23 cellular contexts compared by ENCODE assay signal in the genomic region with DNA sequence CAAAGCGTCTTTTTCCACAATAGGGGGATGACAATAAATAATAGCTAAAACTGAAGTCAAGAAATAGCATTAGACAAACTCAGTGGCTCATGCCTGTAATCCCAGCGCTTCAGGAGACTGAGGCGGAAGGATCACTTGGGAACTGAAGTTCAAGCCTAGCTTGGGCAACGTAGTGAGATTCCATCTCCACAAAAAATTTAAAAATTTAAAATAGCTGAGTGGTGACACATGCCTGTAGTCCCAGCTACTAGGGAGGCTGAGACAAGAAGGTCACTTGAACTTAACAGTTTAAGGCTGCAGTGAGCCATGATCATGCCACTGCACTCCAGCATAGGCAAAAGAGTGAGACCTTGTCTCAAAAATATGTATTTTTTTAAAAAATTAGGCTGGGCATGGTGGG.
A peak's percentile ranks its signal among the peaks of the same experiment; 100 is the strongest.
DNase-seq lines count a peak whose midpoint lies in the region; ATAC-seq lines count a peak whose summit lies in the region.
"Had no signal": no experiment of that assay in that cellular context is flagged by ENCODE, and none has a peak within 500 bp of the region (broad histone marks: within the 10 kb centered on the region; RNA-seq: fewer than 3 reads in every experiment).

No MANE protein-coding gene starts in this region.

- no peaks in the 10 kb centered on the region for H3K36me3 ChIP-seq in mesendoderm (ENCODE audit: control insufficient read depth, insufficient read depth, low read length)
- peaks cover 2 to 3% of the 10 kb centered on the region in 2 experiments for H3K36me3 ChIP-seq in trophoblast cell (ENCODE audit: control insufficient read depth in 1 of 2, insufficient read depth in 2 of 2, low read length in 2 of 2)
- H3K36me3 ChIP-seq: BE2C, BLaER1 had no signal

- no peak overlapping the region for H4K8ac ChIP-seq in mesendoderm (ENCODE audit: low read depth, low read length)
- no peak overlapping the region for H4K8ac ChIP-seq in trophoblast cell (ENCODE audit: low read depth, low read length)

- H3K79me2 ChIP-seq in mesendoderm (ENCODE audit: control insufficient read depth, insufficient read depth, low read length) (no peaks in the 10 kb centered on the region), trophoblast cell (ENCODE audit: control insufficient read depth, insufficient read depth, low read length, poor library complexity) (no peaks in the 10 kb centered on the region)

- H3K18ac ChIP-seq in mesendoderm (ENCODE audit: low read length) (peak overlapping the region; percentile 60), trophoblast cell (ENCODE audit: low read length) (no peak overlapping the region)

- H4K91ac ChIP-seq in trophoblast cell (ENCODE audit: low read depth, low read length), result no peak overlapping the region

- no CpG with 5 or more reads among the region's 4 CpGs for WGBS in mesendoderm (ENCODE audit: extremely low coverage, insufficient coverage, low lambda C conversion rate)
- no CpG with 5 or more reads among the region's 4 CpGs for WGBS in trophoblast cell (ENCODE audit: extremely low coverage, insufficient coverage, insufficient read length)

- no peak overlapping the region for H2AFZ ChIP-seq in trophoblast cell (ENCODE audit: insufficient read depth, low read length, poor library complexity)

- H3K27me3 ChIP-seq in mesendoderm (ENCODE audit: insufficient read depth, low read length, poor library complexity), result no peaks in the 10 kb centered on the region
- no peaks in the 10 kb centered on the region for H3K27me3 ChIP-seq in trophoblast cell (ENCODE audit: insufficient read depth, low read length)
- H3K27me3 ChIP-seq: BE2C, BLaER1 had no signal

- no peak overlapping the region for H3K4ac ChIP-seq in mesendoderm (ENCODE audit: low read depth, low read length)
- H3K4ac ChIP-seq in trophoblast cell (ENCODE audit: low read depth, low read length), result no peak overlapping the region

- H2AK5ac ChIP-seq in mesendoderm (ENCODE audit: low read length) (no peak overlapping the region), trophoblast cell (ENCODE audit: low read length) (no peak overlapping the region)

- H4K12ac ChIP-seq in trophoblast cell (ENCODE audit: low read depth, low read length), result no peak overlapping the region

- H3K56ac ChIP-seq in mesendoderm (ENCODE audit: low read length), result no peak overlapping the region

- no peak overlapping the region for H3K9ac ChIP-seq in mesendoderm (ENCODE audit: low read length)
- H3K9ac ChIP-seq in trophoblast cell (ENCODE audit: low read length), result no peak overlapping the region
- H3K9ac ChIP-seq: BLaER1 had no signal

- H2BK120ac ChIP-seq in mesendoderm (ENCODE audit: low read depth, low read length), result no peak overlapping the region
- H2BK120ac ChIP-seq in trophoblast cell (ENCODE audit: insufficient read depth, low read length, poor library complexity), result no peak overlapping the region

- H3K14ac ChIP-seq in trophoblast cell (ENCODE audit: low read length), result no peak overlapping the region

- H2BK15ac ChIP-seq in mesendoderm (replicated peaks; ENCODE audit: low read depth), result no peak overlapping the region

- peaks cover 6% of the 10 kb centered on the region for H3K9me3 ChIP-seq in trophoblast cell (ENCODE audit: insufficient read depth, low read depth, low read length)
- H3K9me3 ChIP-seq: BE2C had no signal

- H3K23ac ChIP-seq in mesendoderm (ENCODE audit: low read length), result no peak overlapping the region
- H3K23ac ChIP-seq in trophoblast cell (ENCODE audit: low read length), result no peak overlapping the region

- no peak for ATAC-seq in GM18511 (IDR thresholded peaks at IDR 0.05; ENCODE audit: unreplicated experiment)
- ATAC-seq: A549, GM12878 had no signal

- no peaks in the 10 kb centered on the region for H3K4me1 ChIP-seq in mesendoderm (ENCODE audit: control insufficient read depth, low read depth, low read length)
- no peaks in the 10 kb centered on the region for H3K4me1 ChIP-seq in trophoblast cell (ENCODE audit: control insufficient read depth in 1 of 2, insufficient read depth in 2 of 2, low read length in 2 of 2)
- H3K4me1 ChIP-seq: A549, BE2C, BLaER1 had no signal

- no peak overlapping the region for H3K4me3 ChIP-seq in mesendoderm (ENCODE audit: low read length)
- H3K4me3 ChIP-seq in trophoblast cell (ENCODE audit: low read depth, low read length), result no peak overlapping the region
- H3K4me3 ChIP-seq: A549, BLaER1, GM12878 had no signal

- H2BK12ac ChIP-seq in trophoblast cell (ENCODE audit: low read length), result no peak overlapping the region

- H3K27ac ChIP-seq in mesendoderm (ENCODE audit: low read depth, low read length), result no peak overlapping the region
- H3K27ac ChIP-seq in trophoblast cell (ENCODE audit: low read depth, low read length), result no peak overlapping the region
- H3K27ac ChIP-seq: A549, BLaER1 had no signal

- no peaks in the 10 kb centered on the region for H3K79me1 ChIP-seq in mesendoderm (ENCODE audit: low read length)
- no peaks in the 10 kb centered on the region for H3K79me1 ChIP-seq in trophoblast cell (ENCODE audit: low read length)

- peak; percentile 13 for DNase-seq in M059J (ENCODE audit: low read depth)
- no peak for DNase-seq in mesendoderm
- DNase-seq in trophoblast cell, result peak; percentile 56 to 87
- DNase-seq in AG08396 (ENCODE audit: low spot score), result no peak
- DNase-seq in stimulated activated CD4-positive, alpha-beta T cell treated with anti-CD3 and anti-CD28 coated beads, Interleukin-1b, Interleukin-23, amount 100 ng/mL, for 48 hours, result no peak
- DNase-seq in NCI-H187 (lab: John Stamatoyannopoulos, UW), result no peak
- DNase-seq: BE2C; C1 segment of cervical spinal cord; CD4-positive, alpha-beta memory T cell; CD4-positive, CD25-positive, alpha-beta regulatory T cell; CD8-positive, alpha-beta memory T cell; COR-L47; DMS 273 treated with DMSO at 0.1 percent for 48 hours; DMS153; DMS53; DMS79; DND-41; EL; GDM1 had no signal

- H3K4me2 ChIP-seq in mesendoderm (ENCODE audit: low read length), result no peak overlapping the region
- H3K4me2 ChIP-seq in trophoblast cell (ENCODE audit: low read length), result no peak overlapping the region
- H3K4me2 ChIP-seq: A549, BLaER1 had no signal

- H4K5ac ChIP-seq in mesendoderm (ENCODE audit: low read length), result no peak overlapping the region

- H2BK5ac ChIP-seq in mesendoderm (ENCODE audit: low read length), result no peak overlapping the region
- no peak overlapping the region for H2BK5ac ChIP-seq in trophoblast cell (ENCODE audit: low read depth, low read length, poor library complexity)

Comparison
In these comparisons a context has a peak if more than half of its experiments do, and no peak if none do; other contexts are left out.
1. DNase-seq: peak in M059J (single experiment) and trophoblast cell (2 of 2); none in mesendoderm (single experiment), AG08396 (single experiment), stimulated activated CD4-positive, alpha-beta T cell treated with anti-CD3 and anti-CD28 coated beads, Interleukin-1b, Interleukin-23, amount 100 ng/mL, for 48 hours (single experiment) and NCI-H187 (0 of 2).